Comparison of ENCODE assay signal across 1 cellular context in genomic region chr6:36141961-36142360, GRCh38.
TF ChIP-seq lines count a peak whose summit lies in the region.

No MANE protein-coding gene starts in this region.

TF ChIP-seq in K562, 482 proteins besides CTCF, POLR2A, EP300 and RAD21:
- TF ChIP-seq ETV5 (CRISPR knock-in tag; IDR thresholded peaks at IDR 0.05; ENCODE audit: low read depth): no peak
- TF ChIP-seq ZNF239 (CRISPR knock-in tag; IDR thresholded peaks at IDR 0.05): peak; percentile 90
- TF ChIP-seq HNRNPUL1 (IDR thresholded peaks at IDR 0.05; ENCODE audit: low read length): no peak
- TF ChIP-seq STAT5A (IDR thresholded peaks at IDR 0.05; ENCODE audit: borderline replicate concordance, low read length): no peak
